In genomic region chr5:113971454-113971853, GRCh38 we compare ENCODE assay signal across 23 cellular contexts.
"Had no signal": no experiment of that assay in that cellular context is flagged by ENCODE, and none has a peak within 500 bp of the region (broad histone marks: within the 10 kb centered on the region; RNA-seq: fewer than 3 reads in every experiment).

No MANE protein-coding gene starts in this region.

- H3K9me3 ChIP-seq: neutrophil, pancreas, psoas muscle, right lobe of liver, sigmoid colon, stomach, suprapubic skin, testis, tibial artery, transverse colon, upper lobe of right lung, uterus had no signal

- H3K4me3 ChIP-seq: pancreas, psoas muscle, right lobe of liver, sigmoid colon, stomach, suprapubic skin, testis, tibial artery, transverse colon, upper lobe of right lung, uterus had no signal

- H3K4me1 ChIP-seq: pancreas, psoas muscle, right lobe of liver, sigmoid colon, stomach, suprapubic skin, testis, tibial artery, transverse colon, upper lobe of right lung, uterus had no signal

- H3K27ac ChIP-seq: neutrophil, pancreas, psoas muscle, right lobe of liver, sigmoid colon, stomach, suprapubic skin, testis, tibial artery, transverse colon, upper lobe of right lung, uterus had no signal

- DNase-seq: naive thymus-derived CD8-positive, alpha-beta T cell; nephron progenitor cell; nucleus accumbens; pancreas; psoas muscle; right cardiac atrium; right lobe of liver; sigmoid colon; small intestine; stimulated activated CD4-positive, alpha-beta T cell treated with anti-CD3 and anti-CD28 coated beads, Interleukin-15, amount 100 ng/mL, for 24 hours; stimulated activated CD4-positive, alpha-beta T cell treated with anti-CD3 and anti-CD28 coated beads, Interleukin-2, amount 100 ng/mL, for 24 hours; stimulated activated CD4-positive, alpha-beta T cell treated with anti-CD3 and anti-CD28 coated beads, Interleukin-2, amount 100 ng/mL, for 48 hours; stimulated activated CD4-positive, alpha-beta T cell treated with anti-CD3 and anti-CD28 coated beads, Interleukin-4, amount 100 ng/mL, for 24 hours; stimulated activated naive B cell treated with anti-CD40 and anti-IgM and Interleukin-4, amounts not matched to agents 10 μg/mL and 1 μg/mL and 100 μg/mL, for 72 hours; stimulated activated naive CD4-positive, alpha-beta T cell treated with Interleukin-2 at 50 U/mL for 16 hours; stomach; testis; tibial artery; transverse colon; upper lobe of right lung; uterus had no signal

- H3K36me3 ChIP-seq: neutrophil, pancreas, right lobe of liver, sigmoid colon, stomach, suprapubic skin, tibial artery, transverse colon, upper lobe of right lung, uterus had no signal

- H3K27me3 ChIP-seq: neutrophil, pancreas, right lobe of liver, sigmoid colon, stomach, suprapubic skin, testis, tibial artery, upper lobe of right lung, uterus had no signal
